ENCODE assay signal across 8 cellular contexts in the genomic region with DNA sequence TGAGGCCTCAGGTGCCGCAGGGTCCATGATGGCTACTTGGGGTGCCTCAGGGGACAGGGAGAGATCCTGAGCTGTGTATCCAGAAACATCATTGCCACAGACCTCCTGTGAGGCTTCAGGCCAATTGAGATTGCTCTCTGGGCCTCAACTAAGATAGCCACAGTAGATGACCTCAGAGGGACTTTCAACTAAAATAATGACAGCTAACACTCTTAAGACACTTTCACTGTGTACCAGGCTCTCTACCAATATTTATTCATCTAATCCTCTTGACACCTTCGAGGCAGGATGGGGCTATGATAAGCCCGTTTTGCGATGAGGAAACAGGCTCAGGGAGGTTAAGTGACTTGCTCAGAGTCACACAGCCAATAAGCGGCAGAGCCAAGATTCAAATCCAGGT. TPM values are rescaled to one million over a fixed set of nuclear protein-coding genes. Genes with fewer than 3 reads are reported as not detected.
"Had no signal": no experiment of that assay in that cellular context is flagged by ENCODE, and none has a peak within 500 bp of the region (broad histone marks: within the 10 kb centered on the region; RNA-seq: fewer than 3 reads in every experiment).

No MANE protein-coding gene starts in this region.

- H3K4me1 Mint-ChIP-seq: IgD-negative memory B cell had no signal

- H3K9me3 Mint-ChIP-seq: IgD-negative memory B cell had no signal

- H3K27ac ChIP-seq: HL-60 had no signal

- H3K4me3 Mint-ChIP-seq: IgD-negative memory B cell had no signal

- FAIRE-seq: HepG2, HTR-8/SVneo had no signal

- H3K27ac Mint-ChIP-seq: IgD-negative memory B cell had no signal

- DNase-seq: IMR-90, KG1 had no signal

RNA-seq across cellular contexts. Expression of a gene that starts 10.7 kb away (rescaled TPM):
- total RNA-seq: HT-29, HT1080, IMR-90 had no signal
- polyA plus RNA-seq: IgD-negative memory B cell, IMR-90 had no signal

RNA-seq across cellular contexts. Expression of a gene that starts 54.0 kb away (rescaled TPM):
- total RNA-seq: HepG2, HT-29, HT1080, IMR-90 had no signal
- polyA plus RNA-seq: IgD-negative memory B cell, IMR-90 had no signal
